8 cellular contexts compared by ENCODE assay signal in genomic region chr5:131382407-131383395, GRCh38.
DNase-seq lines count a peak whose midpoint lies in the region; ATAC-seq and TF ChIP-seq lines count a peak whose summit lies in the region.

No MANE protein-coding gene starts in this region.

- H3K4me2 ChIP-seq in parathyroid adenoma (ENCODE audit: low read length), result peak overlapping the region; percentile 22

- H2AFZ ChIP-seq in parathyroid adenoma, result no peak overlapping the region

- H3K4me3 ChIP-seq in WERI-Rb-1 (ENCODE audit: low read depth, low read length) (no peak overlapping the region), parathyroid adenoma (ENCODE audit: low read depth, low read length) (no peak overlapping the region)

- peak; percentile 72 for TF ChIP-seq CTCF in WERI-Rb-1 (IDR thresholded peaks at IDR 0.05; ENCODE audit: low read depth, low read length)
- TF ChIP-seq CTCF in parathyroid adenoma (IDR thresholded peaks at IDR 0.05), result peak; percentile 54

- H3K4me1 ChIP-seq in parathyroid adenoma, result peaks cover 46% of the 10 kb centered on the region

- ATAC-seq in GM18909 (IDR thresholded peaks at IDR 0.05; ENCODE audit: poor library complexity, unreplicated experiment), result peak; percentile 70
- peak; percentile 58 for ATAC-seq in HG03064 (IDR thresholded peaks at IDR 0.05; ENCODE audit: low read depth, unreplicated experiment)

- H3K9ac ChIP-seq in parathyroid adenoma, result no peak overlapping the region

- H3K27ac ChIP-seq in WERI-Rb-1 (no peak overlapping the region), parathyroid adenoma (peak overlapping the region; percentile 3)

- H3K9me3 ChIP-seq in WERI-Rb-1 (ENCODE audit: severe bottlenecking) (no peaks in the 10 kb centered on the region), parathyroid adenoma (ENCODE audit: control insufficient read depth, low read length) (no peaks in the 10 kb centered on the region)

- peaks cover 3% of the 10 kb centered on the region; the same call in 1 of the 2 replicates for H3K36me3 ChIP-seq in WERI-Rb-1
- H3K36me3 ChIP-seq in parathyroid adenoma (ENCODE audit: control insufficient read depth, insufficient read depth, low read length), result no peaks in the 10 kb centered on the region

- H3K79me2 ChIP-seq in parathyroid adenoma, result no peaks in the 10 kb centered on the region

- H3K27me3 ChIP-seq in WERI-Rb-1 (ENCODE audit: insufficient read depth, low read depth, severe bottlenecking) (no peaks in the 10 kb centered on the region), parathyroid adenoma (ENCODE audit: control insufficient read depth, insufficient read depth, low read length) (no peaks in the 10 kb centered on the region)

- peak; percentile 63 for DNase-seq in D341Med (ENCODE audit: low spot score)
- peak; percentile 43 for DNase-seq in NCI-H2196 treated with DMSO at 0.1 percent for 48 hours (lab: John Stamatoyannopoulos, UW; ENCODE audit: unreplicated experiment)
- DNase-seq in WERI-Rb-1, result peak; percentile 14
- peak; percentile 27 for DNase-seq in fibroblast of gingiva (ENCODE audit: low read depth)
- no peak for DNase-seq in KG1 (lab: John Stamatoyannopoulos, UW)
